Comparison of ENCODE assay signal across 8 cellular contexts in the genomic region with DNA sequence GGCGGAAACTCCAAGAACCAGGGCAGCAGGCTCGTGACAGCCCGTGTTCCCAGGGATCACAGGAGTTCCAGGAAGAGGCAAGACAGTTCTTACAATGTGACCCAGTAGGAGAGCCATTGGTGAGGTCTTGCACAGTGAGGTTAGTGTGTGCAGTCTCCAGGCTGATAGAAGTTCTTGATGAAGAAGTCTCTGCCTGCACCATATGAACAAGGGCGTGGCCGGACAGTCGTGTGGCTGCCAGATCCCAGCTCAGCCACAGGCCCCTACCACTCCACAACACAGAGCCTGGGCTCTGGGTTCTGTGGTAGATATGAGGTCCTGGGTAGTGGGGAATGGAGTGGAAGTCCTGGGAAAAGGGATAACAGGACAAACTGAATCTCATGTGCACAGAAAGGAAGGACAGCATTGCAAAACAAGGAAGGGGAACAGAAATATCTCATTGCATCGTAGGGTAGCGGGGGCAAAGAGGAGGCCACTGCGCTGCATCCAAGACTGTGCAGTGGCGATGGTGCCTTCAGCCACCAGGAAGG.
DNase-seq lines count a peak whose midpoint lies in the region; ATAC-seq and TF ChIP-seq lines count a peak whose summit lies in the region.

No MANE protein-coding gene starts in this region.

- H3K4me3 ChIP-seq in GM06990 (replicated peaks; ENCODE audit: low read depth, low read length) (peak overlapping the region; percentile 72), dorsolateral prefrontal cortex (peak overlapping the region; percentile 60 to 94 (median 78)), lower lobe of right lung (peak overlapping the region; percentile 62)

- H3K36me3 ChIP-seq in GM06990 (ENCODE audit: control insufficient read depth, insufficient read depth, low read length): no peaks in the 10 kb centered on the region
- H3K36me3 ChIP-seq in lower lobe of right lung: no peaks in the 10 kb centered on the region

- no peak for TF ChIP-seq CTCF in GM06990 (IDR thresholded peaks at IDR 0.05; ENCODE audit: insufficient read depth, low read length, poor library complexity, severe bottlenecking)
- TF ChIP-seq CTCF in dorsolateral prefrontal cortex (IDR thresholded peaks at IDR 0.05 in 54 of 56, conservative IDR thresholded peaks at IDR 0.05 in 2 of 56; ENCODE audit: low read depth in 1 of 56, partially characterized antibody in 56 of 56): no peak
- no peak for TF ChIP-seq CTCF in lower lobe of right lung (IDR thresholded peaks at IDR 0.05)

- peaks cover 31% of the 10 kb centered on the region for H3K4me1 ChIP-seq in lower lobe of right lung

- peak; percentile 8 for ATAC-seq in HG03280 (IDR thresholded peaks at IDR 0.05; ENCODE audit: unreplicated experiment)
- ATAC-seq in lower lobe of right lung: peak; percentile 14 to 41
- no peak for ATAC-seq in GM21423 (IDR thresholded peaks at IDR 0.05; ENCODE audit: unreplicated experiment)

- H3K27me3 ChIP-seq in GM06990 (replicated peaks; ENCODE audit: control insufficient read depth, insufficient read depth, low read length): no peaks in the 10 kb centered on the region
- no peaks in the 10 kb centered on the region for H3K27me3 ChIP-seq in dorsolateral prefrontal cortex
- H3K27me3 ChIP-seq in lower lobe of right lung (ENCODE audit: low read depth): no peaks in the 10 kb centered on the region

- no peaks in the 10 kb centered on the region for H3K9me3 ChIP-seq in lower lobe of right lung

- DNase-seq in GM06990 (ENCODE audit: extremely low read depth, insufficient read length) (no peak), SW480 (ENCODE audit: low spot score) (peak; percentile 14), dorsolateral prefrontal cortex (peak in 2 of 10 donors; percentile 11 to 43), lower lobe of right lung (peak; percentile 62), substantia nigra (lab: John Stamatoyannopoulos, UW) (peak in 21 of 49 donors; percentile 3 to 63 (median 21)), NCI-H2196 treated with DMSO at 0.1 percent for 48 hours (lab: John Stamatoyannopoulos, UW; ENCODE audit: unreplicated experiment) (no peak)

- H3K27ac ChIP-seq in dorsolateral prefrontal cortex: peak overlapping the region; percentile 86 to 100 (median 96)
- H3K27ac ChIP-seq in lower lobe of right lung: peak overlapping the region; percentile 98
- peak overlapping the region; percentile 93 for H3K27ac ChIP-seq in substantia nigra (ENCODE audit: low read depth, low read length, poor library complexity, severe bottlenecking)

- intact Hi-C loops in dorsolateral prefrontal cortex (cut with DNase I): loop anchor here (5.0 to 10.0 kb wide), 5 partner anchors 63 to 1519 kb away; partner anchors contain the start of genes EPM2A (in 1 of the 2), FUCA2 (in 1 of the 2), LTV1 (in 1 of the 2) and STX11 (in 1 of the 2)
- intact Hi-C loops in lower lobe of right lung (cut with DNase I): loop anchor here (5.0 kb wide), 1 partner anchor 108 kb away; no protein-coding TSS in a partner anchor

Comparison
In these comparisons a context has a peak if more than half of its experiments do, and no peak if none do; other contexts are left out.
1. DNase-seq: peak in SW480 (single experiment) and lower lobe of right lung (single experiment); none in GM06990 (single experiment) and NCI-H2196 treated with DMSO at 0.1 percent for 48 hours (single experiment).
2. Peak in every context shown above with its lines, with median percentiles within 50 percentile points of each other: H3K4me3 ChIP-seq and H3K27ac ChIP-seq.